Comparison of ENCODE assay signal across 25 cellular contexts in the genomic region with DNA sequence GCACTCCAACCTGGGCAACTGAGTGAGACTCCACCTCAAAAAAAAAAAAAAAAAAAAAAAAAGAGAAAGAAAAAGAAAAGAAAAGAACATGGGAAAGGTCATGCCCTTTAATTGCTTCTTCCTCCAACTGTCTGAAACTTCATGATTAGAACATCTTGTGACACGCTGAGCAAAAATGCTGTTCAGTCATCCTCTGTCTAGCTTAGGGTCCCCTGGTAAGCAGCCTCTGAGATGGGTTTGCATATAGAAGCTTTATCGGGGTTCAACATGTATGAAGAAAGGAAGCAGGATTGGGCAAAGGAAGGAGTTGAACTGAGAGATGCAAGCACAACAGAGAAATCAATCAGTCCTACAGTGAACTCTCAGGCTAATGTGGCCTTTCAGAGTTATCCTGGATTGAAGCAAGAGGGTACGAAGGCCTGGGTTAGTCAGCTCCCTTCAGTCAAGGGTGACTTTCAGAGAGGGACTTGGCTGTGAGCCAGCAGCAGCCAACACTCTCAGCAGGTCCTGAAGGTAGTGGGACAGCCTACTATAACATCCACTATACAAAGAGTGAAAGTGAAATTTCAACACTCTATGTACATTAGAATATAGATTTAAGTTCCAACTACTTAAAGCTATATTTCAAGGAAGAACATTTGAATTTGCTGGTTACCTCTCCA. TPM values are rescaled to one million over a fixed set of nuclear protein-coding genes. Genes with fewer than 3 reads are reported as not detected.
A peak's percentile ranks its signal among the peaks of the same experiment; 100 is the strongest.
DNase-seq lines count a peak whose midpoint lies in the region; ATAC-seq, FAIRE-seq and TF ChIP-seq lines count a peak whose summit lies in the region.
"Had no signal": no experiment of that assay in that cellular context is flagged by ENCODE, and none has a peak within 500 bp of the region (broad histone marks: within the 10 kb centered on the region; RNA-seq: fewer than 3 reads in every experiment).

No MANE protein-coding gene starts in this region.

- intact Hi-C loops in activated CD4-positive, alpha-beta T cell treated with anti-CD3 and anti-CD28 coated beads for 36 hours (cut with DNase I, micrococcal nuclease): no loop called here
- intact Hi-C loops in left ventricle myocardium inferior (cut with micrococcal nuclease): no loop called here

- peaks cover 5% of the 10 kb centered on the region for H3K27me3 Mint-ChIP-seq in activated CD4-positive, alpha-beta T cell treated with anti-CD3 and anti-CD28 coated beads for 36 hours

- no peaks in the 10 kb centered on the region for H3K9me3 Mint-ChIP-seq in activated CD4-positive, alpha-beta T cell treated with anti-CD3 and anti-CD28 coated beads for 36 hours (ENCODE audit: low read depth)
- H3K9me3 Mint-ChIP-seq: activated T-cell treated with anti-CD3 and anti-CD28 coated beads, Interleukin-2, amount 50 U/mL, for 24 hours; natural killer cell treated with Interleukin-12 subunit alpha and Interleukin-12 subunit beta and Interleukin-15 and Interleukin-18, amount 100 ng/mL, for 72 hours had no signal

- H3K27me3 ChIP-seq in left ventricle myocardium inferior (ENCODE audit: low read depth) (no peaks in the 10 kb centered on the region), small intestine (ENCODE audit: control insufficient read depth in 2 of 2, insufficient read depth in 2 of 2, low read length in 2 of 2) (no peaks in the 10 kb centered on the region)
- H3K27me3 ChIP-seq: BLaER1, gastroesophageal sphincter, tibial nerve had no signal

- H3K36me3 ChIP-seq in left ventricle myocardium inferior (no peaks in the 10 kb centered on the region), small intestine (ENCODE audit: control insufficient read depth in 2 of 2, insufficient read depth in 2 of 2, low read length in 2 of 2) (no peaks in the 10 kb centered on the region)
- H3K36me3 ChIP-seq: BLaER1, gastroesophageal sphincter, tibial nerve had no signal

- H3K4me1 ChIP-seq in left ventricle myocardium inferior (peaks cover 32% of the 10 kb centered on the region), small intestine (ENCODE audit: control insufficient read depth in 2 of 2, insufficient read depth in 1 of 2, low read depth in 1 of 2, low read length in 1 of 2) (peaks cover 2% of the 10 kb centered on the region in 2 donors)
- H3K4me1 ChIP-seq: BLaER1 had no signal

- CTCF ChIA-PET in activated CD4-positive, alpha-beta T cell treated with anti-CD3 and anti-CD28 coated beads for 36 hours (lab: Charles Lee): no interaction called here

- H3K27ac ChIP-seq in left ventricle myocardium inferior (replicated peaks) (peak overlapping the region; percentile 71), small intestine (ENCODE audit: low read depth in 1 of 2, low read length in 1 of 2) (no peak overlapping the region)
- H3K27ac ChIP-seq: BLaER1, tibial nerve had no signal

- no peak overlapping the region for H3K27ac Mint-ChIP-seq in activated CD4-positive, alpha-beta T cell treated with anti-CD3 and anti-CD28 coated beads for 36 hours
- H3K27ac Mint-ChIP-seq: activated T-cell treated with anti-CD3 and anti-CD28 coated beads, Interleukin-2, amount 50 U/mL, for 24 hours; H9; natural killer cell treated with Interleukin-12 subunit alpha and Interleukin-12 subunit beta and Interleukin-15 and Interleukin-18, amount 100 ng/mL, for 72 hours had no signal

- WGBS in small intestine, 3 donors: 74 to 78% (median 77%) methylated on average over 3 of the region's 3 CpGs

- ATAC-seq in activated CD4-positive, alpha-beta T cell treated with anti-CD3 and anti-CD28 coated beads for 36 hours: no peak
- no peak for ATAC-seq in GM19463 (IDR thresholded peaks at IDR 0.05; ENCODE audit: unreplicated experiment)
- ATAC-seq: gastroesophageal sphincter; natural killer cell treated with Interleukin-12 subunit alpha and Interleukin-12 subunit beta and Interleukin-15 and Interleukin-18, amount 100 ng/mL, for 72 hours; SK-N-SH treated with all-trans-retinoic acid at 6 μM for 48 hours had no signal

- no peak for TF ChIP-seq CTCF in left ventricle myocardium inferior (IDR thresholded peaks at IDR 0.05; ENCODE audit: borderline replicate concordance)

- H3K36me3 Mint-ChIP-seq in activated CD4-positive, alpha-beta T cell treated with anti-CD3 and anti-CD28 coated beads for 36 hours (ENCODE audit: low read depth): no peaks in the 10 kb centered on the region
- H3K36me3 Mint-ChIP-seq: natural killer cell treated with Interleukin-12 subunit alpha and Interleukin-12 subunit beta and Interleukin-15 and Interleukin-18, amount 100 ng/mL, for 72 hours had no signal

- no peaks in the 10 kb centered on the region for H3K4me1 Mint-ChIP-seq in activated CD4-positive, alpha-beta T cell treated with anti-CD3 and anti-CD28 coated beads for 36 hours
- H3K4me1 Mint-ChIP-seq: H9 had no signal

- H3K4me3 ChIP-seq in left ventricle myocardium inferior (no peak overlapping the region), small intestine (ENCODE audit: low read depth in 1 of 2, low read length in 2 of 2) (no peak overlapping the region)
- H3K4me3 ChIP-seq: BLaER1, gastroesophageal sphincter, lung, tibial nerve had no signal

- H3K4me3 Mint-ChIP-seq in activated CD4-positive, alpha-beta T cell treated with anti-CD3 and anti-CD28 coated beads for 36 hours: no peak overlapping the region
- H3K4me3 Mint-ChIP-seq: activated T-cell treated with anti-CD3 and anti-CD28 coated beads, Interleukin-2, amount 50 U/mL, for 24 hours; H9; natural killer cell treated with Interleukin-12 subunit alpha and Interleukin-12 subunit beta and Interleukin-15 and Interleukin-18, amount 100 ng/mL, for 72 hours had no signal

- no peak for FAIRE-seq in small intestine (lab: Jason Lieb, UNC)
- FAIRE-seq: G401.6 had no signal

- POLR2A ChIA-PET in activated CD4-positive, alpha-beta T cell treated with anti-CD3 and anti-CD28 coated beads for 36 hours (lab: Charles Lee): no interaction called here

- peak; percentile 10 for DNase-seq in activated CD4-positive, alpha-beta T cell treated with anti-CD3 and anti-CD28 coated beads for 36 hours
- no peak for DNase-seq in activated CD4-positive, alpha-beta T cell treated with anti-CD3 and anti-CD28 coated beads, Interleukin-2, amount 50 U/mL, for 4 hours
- peak; percentile 4 for DNase-seq in NCI-H2029 treated with DMSO at 0.1 percent for 48 hours (lab: John Stamatoyannopoulos, UW)
- peak; percentile 36 for DNase-seq in left ventricle myocardium inferior
- peak; percentile 54 for DNase-seq in small intestine
- no peak for DNase-seq in kidney glomerular epithelial cell (lab: John Stamatoyannopoulos, UW)
- DNase-seq: activated CD4-positive, CD25-positive, alpha-beta regulatory T cell treated with anti-CD3 and anti-CD28 coated beads, Interleukin-2, amount 50 U/mL, for 72 hours; activated gamma-delta T cell treated with Interleukin-2 at 50 U/mL for 16 hours; activated T-cell treated with anti-CD3 and anti-CD28 coated beads, Interleukin-2, amount 50 U/mL, for 24 hours; dermis blood vessel endothelial cell; H9; KG1; NCI-H1417 treated with DMSO at 0.1 percent for 48 hours; NCI-H510A treated with DMSO at 0.1 percent for 48 hours; stimulated activated CD4-positive, alpha-beta T cell treated with anti-CD3 and anti-CD28 coated beads, Interleukin-2, amount 100 ng/mL, for 24 hours had no signal

- H3K9me3 ChIP-seq in left ventricle myocardium inferior (replicated peaks): no peaks in the 10 kb centered on the region
- no peaks in the 10 kb centered on the region for H3K9me3 ChIP-seq in small intestine (ENCODE audit: control insufficient read depth, low read depth)
- H3K9me3 ChIP-seq: BLaER1, gastroesophageal sphincter had no signal

RNA-seq across cellular contexts. Expression of a gene that starts 11.4 kb away (rescaled TPM):
- total RNA-seq in activated CD4-positive, alpha-beta T cell treated with anti-CD3 and anti-CD28 coated beads for 36 hours: under 1 TPM; 0.09 to 0.21 TPM
- 157 TPM for total RNA-seq in left ventricle myocardium inferior
- polyA plus RNA-seq in small intestine: 100 to 1,000 TPM in 1 of 3 donors, 10 to 100 TPM in 2; 20.5 to 160 (median 75.4) TPM
- total RNA-seq: activated CD8-positive, alpha-beta memory T cell treated with anti-CD3 and anti-CD28 coated beads for 36 hours; dermis blood vessel endothelial cell; HT1080; natural killer cell treated with Interleukin-12 subunit alpha and Interleukin-12 subunit beta and Interleukin-15 and Interleukin-18, amount 100 ng/mL, for 72 hours had no signal

Comparison
In these comparisons a context has a peak if more than half of its experiments do, and no peak if none do; other contexts are left out.
1. DNase-seq: peak in activated CD4-positive, alpha-beta T cell treated with anti-CD3 and anti-CD28 coated beads for 36 hours (single experiment), NCI-H2029 treated with DMSO at 0.1 percent for 48 hours (single experiment), left ventricle myocardium inferior (single experiment) and small intestine (single experiment); none in activated CD4-positive, alpha-beta T cell treated with anti-CD3 and anti-CD28 coated beads, Interleukin-2, amount 50 U/mL, for 4 hours (0 of 2) and kidney glomerular epithelial cell (single experiment).
2. RNA of a gene that starts 11.4 kb away (total RNA-seq): 157 TPM in left ventricle myocardium inferior (single experiment); 0.09 to 0.21 TPM in activated CD4-positive, alpha-beta T cell treated with anti-CD3 and anti-CD28 coated beads for 36 hours; every median in the first group is over 100 times any median in the second.